ENCODE assay signal across 31 cellular contexts in genomic region chr9:18012170-18012569, GRCh38.
"Had no signal": no experiment of that assay in that cellular context is flagged by ENCODE, and none has a peak within 500 bp of the region (broad histone marks: within the 10 kb centered on the region; RNA-seq: fewer than 3 reads in every experiment).

No MANE protein-coding gene starts in this region.

- H3K4me3 Mint-ChIP-seq: activated B cell treated with CpG ODN at 0.5 μM for 24 hours; activated CD8-positive, alpha-beta T cell treated with anti-CD3 and anti-CD28 coated beads for 36 hours; activated naive CD4-positive, alpha-beta T cell treated with anti-CD3 and anti-CD28 coated beads for 36 hours; activated naive CD4-positive, alpha-beta T cell treated with anti-CD3 and anti-CD28 coated beads, Interleukin-2, amount 50 U/mL, for 24 hours; activated naive CD8-positive, alpha-beta T cell treated with anti-CD3 and anti-CD28 coated beads for 36 hours; activated naive CD8-positive, alpha-beta T cell treated with anti-CD3 and anti-CD28 coated beads, Interleukin-2, amount 50 U/mL, for 24 hours; activated T-helper 1 cell treated with anti-CD3 and anti-CD28 coated beads, Interleukin-12 subunit alpha, Interleukin-12 subunit beta, Interleukin-2, Interleukin-4 antibody, amounts not matched to agents 30 ng/mL and 10 ng/mL and 1 ng/mL, durations not matched to agents 14 hours and 24 hours and 36 hours; T-helper 17 cell; T-helper 2 cell treated with Interferon-gamma antibody and Interleukin-4, amounts not matched to agents 5 μg/mL and 100 μg/mL, for 36 hours had no signal

- H3K9me3 ChIP-seq: adrenal gland, body of pancreas, colonic mucosa, esophagus squamous epithelium had no signal

- H3K4me1 Mint-ChIP-seq: activated B cell treated with CpG ODN at 0.5 μM for 24 hours; activated naive CD4-positive, alpha-beta T cell treated with anti-CD3 and anti-CD28 coated beads, Interleukin-2, amount 50 U/mL, for 24 hours; activated naive CD8-positive, alpha-beta T cell treated with anti-CD3 and anti-CD28 coated beads for 36 hours; activated naive CD8-positive, alpha-beta T cell treated with anti-CD3 and anti-CD28 coated beads, Interleukin-2, amount 50 U/mL, for 24 hours; T-helper 17 cell had no signal

- H3K27me3 Mint-ChIP-seq: activated B cell treated with CpG ODN at 0.5 μM for 24 hours; activated CD8-positive, alpha-beta T cell treated with anti-CD3 and anti-CD28 coated beads for 36 hours; activated naive CD4-positive, alpha-beta T cell treated with anti-CD3 and anti-CD28 coated beads, Interleukin-2, amount 50 U/mL, for 24 hours; activated naive CD8-positive, alpha-beta T cell treated with anti-CD3 and anti-CD28 coated beads for 36 hours; activated naive CD8-positive, alpha-beta T cell treated with anti-CD3 and anti-CD28 coated beads, Interleukin-2, amount 50 U/mL, for 24 hours; T-helper 17 cell had no signal

- ATAC-seq: activated CD4-positive, CD25-positive, alpha-beta regulatory T cell treated with anti-CD3 and anti-CD28 coated beads, Interleukin-2, amount 50 U/mL, for 24 hours; activated CD8-positive, alpha-beta T cell treated with anti-CD3 and anti-CD28 coated beads for 36 hours; activated naive CD8-positive, alpha-beta T cell treated with anti-CD3 and anti-CD28 coated beads, Interleukin-2, amount 50 U/mL, for 24 hours; body of pancreas; T-helper 17 cell had no signal

- H3K9me3 Mint-ChIP-seq: activated B cell treated with CpG ODN at 0.5 μM for 24 hours; activated CD8-positive, alpha-beta T cell treated with anti-CD3 and anti-CD28 coated beads for 36 hours; activated naive CD4-positive, alpha-beta T cell treated with anti-CD3 and anti-CD28 coated beads, Interleukin-2, amount 50 U/mL, for 24 hours; activated T-helper 1 cell treated with anti-CD3 and anti-CD28 coated beads, Interleukin-12 subunit alpha, Interleukin-12 subunit beta, Interleukin-2, Interleukin-4 antibody, amounts not matched to agents 30 ng/mL and 10 ng/mL and 1 ng/mL, durations not matched to agents 14 hours and 24 hours and 36 hours; T-helper 2 cell treated with Interferon-gamma antibody and Interleukin-4, amounts not matched to agents 5 μg/mL and 100 μg/mL, for 36 hours had no signal

- H3K4me1 ChIP-seq: adrenal gland, body of pancreas, colonic mucosa, esophagus squamous epithelium had no signal

- H3K36me3 ChIP-seq: adrenal gland, colonic mucosa, esophagus squamous epithelium, WERI-Rb-1 had no signal

- H3K36me3 Mint-ChIP-seq: activated naive CD4-positive, alpha-beta T cell treated with anti-CD3 and anti-CD28 coated beads, Interleukin-2, amount 50 U/mL, for 24 hours; activated naive CD8-positive, alpha-beta T cell treated with anti-CD3 and anti-CD28 coated beads for 36 hours had no signal

- H3K27me3 ChIP-seq: adrenal gland, body of pancreas, colonic mucosa, esophagus squamous epithelium had no signal

- H3K4me3 ChIP-seq: adrenal gland, body of pancreas, colonic mucosa, esophagus squamous epithelium had no signal

- H3K27ac ChIP-seq: adrenal gland, body of pancreas, colonic mucosa, epithelial cell of prostate, esophagus squamous epithelium, WERI-Rb-1 had no signal

- DNase-seq: activated B cell treated with CpG ODN at 0.5 μM for 24 hours; activated CD4-positive, alpha-beta T cell treated with anti-CD3 and anti-CD28 coated beads for 48 hours; activated CD4-positive, alpha-beta T cell treated with anti-CD3 and anti-CD28 coated beads, Interleukin-2, amount 50 U/mL, for 1 hour; activated CD4-positive, alpha-beta T cell treated with anti-CD3 and anti-CD28 coated beads, Interleukin-2, amount 50 U/mL, for 48 hours; activated CD8-positive, alpha-beta memory T cell treated with anti-CD3 and anti-CD28 coated beads for 24 hours; activated CD8-positive, alpha-beta T cell treated with anti-CD3 and anti-CD28 coated beads for 36 hours; activated effector memory CD4-positive, alpha-beta T cell treated with anti-CD3 and anti-CD28 coated beads, Interleukin-2, amount 50 U/mL, for 16 hours; activated naive CD4-positive, alpha-beta T cell treated with anti-CD3 and anti-CD28 coated beads for 36 hours; activated naive CD8-positive, alpha-beta T cell treated with anti-CD3 and anti-CD28 coated beads for 36 hours; activated naive CD8-positive, alpha-beta T cell treated with anti-CD3 and anti-CD28 coated beads, Interleukin-2, amount 50 U/mL, for 24 hours; activated T-cell treated with anti-CD3 and anti-CD28 coated beads, Interleukin-2, amount 50 U/mL, for 48 hours; adrenal gland; amygdala; aorta; body of pancreas; central memory CD4-positive, alpha-beta T cell; cerebellar nuclear complex; colonic mucosa; effector CD8-positive, alpha-beta T cell; esophagus squamous epithelium; foreskin fibroblast; glutamatergic neuron; T-helper 1 cell; T-helper 17 cell; T1000; WERI-Rb-1 had no signal
